In genomic region chr5:138927979-138928378, GRCh38 we compare ENCODE assay signal across 13 cellular contexts. TPM values are rescaled to one million over a fixed set of nuclear protein-coding genes. Genes with fewer than 3 reads are reported as not detected.
DNase-seq lines count a peak whose midpoint lies in the region; ATAC-seq and TF ChIP-seq lines count a peak whose summit lies in the region.
"Had no signal": no experiment of that assay in that cellular context is flagged by ENCODE, and none has a peak within 500 bp of the region (broad histone marks: within the 10 kb centered on the region; RNA-seq: fewer than 3 reads in every experiment).

No MANE protein-coding gene starts in this region.

- TF ChIP-seq EP300 in tibial nerve (IDR thresholded peaks at IDR 0.05) = peak in 1 of 2 donors; percentile 35

- H3K36me3 ChIP-seq in spleen (peaks cover 7 to 95% (median 72%) of the 10 kb centered on the region in 6 donors), tibial nerve (peaks cover 0 to 82% (median 36%) of the 10 kb centered on the region in 3 donors)

- ATAC-seq in GM18909 (IDR thresholded peaks at IDR 0.05; ENCODE audit: poor library complexity, unreplicated experiment) = no peak

- H3K9me3 ChIP-seq in spleen (no peaks in the 10 kb centered on the region), tibial nerve (no peaks in the 10 kb centered on the region)

- peak overlapping the region; percentile 97 for H3K27ac ChIP-seq in cingulate gyrus (ENCODE audit: low read depth, low read length)
- H3K27ac ChIP-seq in spleen = peak overlapping the region in 1 of 8 donors; percentile 7
- peak overlapping the region in 2 of 4 donors; percentile 65 to 80 for H3K27ac ChIP-seq in tibial nerve

- no peak for TF ChIP-seq CTCF in spleen (IDR thresholded peaks at IDR 0.05 in 8 of 11, conservative IDR thresholded peaks at IDR 0.05 in 3 of 11)
- no peak for TF ChIP-seq CTCF in tibial nerve (IDR thresholded peaks at IDR 0.05)

- H3K27me3 ChIP-seq in spleen (replicated peaks in 1 of 7) = no peaks in the 10 kb centered on the region
- H3K27me3 ChIP-seq in tibial nerve = no peaks in the 10 kb centered on the region

- intact Hi-C loops in spleen (cut with DNase I; ENCODE audit: low total_unique reads) = loop anchor here (10.0 kb wide), 1 partner anchor 93 kb away; no protein-coding TSS in a partner anchor

- no peak overlapping the region for H3K4me3 ChIP-seq in spleen
- H3K4me3 ChIP-seq in tibial nerve = no peak overlapping the region

- H3K4me1 ChIP-seq in spleen = peaks cover 0 to 15% (median 5%) of the 10 kb centered on the region in 6 donors
- H3K4me1 ChIP-seq in tibial nerve = peaks cover 0 to 50% (median 17%) of the 10 kb centered on the region in 4 donors

- no peak for TF ChIP-seq POLR2A in spleen (IDR thresholded peaks at IDR 0.05)
- no peak for TF ChIP-seq POLR2A in tibial nerve (IDR thresholded peaks at IDR 0.05)

- WGBS in spleen, 5 donors = 73 to 90% (median 76%) methylated on average over 5 to 7 of the region's 7 CpGs
- 45 to 57% methylated on average over 4 to 7 of the region's 7 CpGs for WGBS in tibial nerve, 2 donors

- DNase-seq in NCI-H1092 treated with DMSO at 0.1 percent for 48 hours (lab: John Stamatoyannopoulos, UW) (peak; percentile 57), kidney tubule cell (ENCODE audit: low spot score) (peak; percentile 55), spleen (peak; percentile 80), tibial nerve (ENCODE audit: low spot score in 2 of 2) (no peak), NCI-H1436 treated with DMSO at 0.1 percent for 48 hours (lab: John Stamatoyannopoulos, UW) (no peak)
- no peak for DNase-seq in effector CD8-positive, alpha-beta T cell (lab: John Stamatoyannopoulos, UW)
- DNase-seq: activated CD4-positive, alpha-beta T cell treated with anti-CD3 and anti-CD28 coated beads, Interleukin-2, amount 50 U/mL, for 48 hours; NCI-H187 treated with DMSO at 0.1 percent for 48 hours; SHP77 treated with DMSO at 0.1 percent for 48 hours; stimulated activated CD4-positive, alpha-beta T cell treated with anti-CD3 and anti-CD28 coated beads, Interleukin-1b, Interleukin-23, amount 100 ng/mL, for 48 hours had no signal

RNA-seq across cellular contexts. Expression of gene LRRTM2, which starts 52.8 kb away (rescaled TPM):
- total RNA-seq in spleen = 1 to 10 TPM in 5 of 7 donors, under 1 TPM in 2; 0.14 to 3.9 (median 1.3) TPM
- under 1 TPM; 0.02 to 0.13 (median 0.08) TPM for polyA plus RNA-seq in spleen
- 1 to 10 TPM in 2 of 4 donors, under 1 TPM in 2; 0.20 to 3.7 (median 0.81) TPM for total RNA-seq in tibial nerve
- total RNA-seq: HT-29 had no signal

Comparison
In these comparisons a context has a peak if more than half of its experiments do, and no peak if none do; other contexts are left out.
1. DNase-seq: peak in NCI-H1092 treated with DMSO at 0.1 percent for 48 hours (single experiment), kidney tubule cell (single experiment) and spleen (single experiment); none in tibial nerve (0 of 2), effector CD8-positive, alpha-beta T cell (single experiment) and NCI-H1436 treated with DMSO at 0.1 percent for 48 hours (single experiment).